1 cellular context compared by ENCODE assay signal in the genomic region with DNA sequence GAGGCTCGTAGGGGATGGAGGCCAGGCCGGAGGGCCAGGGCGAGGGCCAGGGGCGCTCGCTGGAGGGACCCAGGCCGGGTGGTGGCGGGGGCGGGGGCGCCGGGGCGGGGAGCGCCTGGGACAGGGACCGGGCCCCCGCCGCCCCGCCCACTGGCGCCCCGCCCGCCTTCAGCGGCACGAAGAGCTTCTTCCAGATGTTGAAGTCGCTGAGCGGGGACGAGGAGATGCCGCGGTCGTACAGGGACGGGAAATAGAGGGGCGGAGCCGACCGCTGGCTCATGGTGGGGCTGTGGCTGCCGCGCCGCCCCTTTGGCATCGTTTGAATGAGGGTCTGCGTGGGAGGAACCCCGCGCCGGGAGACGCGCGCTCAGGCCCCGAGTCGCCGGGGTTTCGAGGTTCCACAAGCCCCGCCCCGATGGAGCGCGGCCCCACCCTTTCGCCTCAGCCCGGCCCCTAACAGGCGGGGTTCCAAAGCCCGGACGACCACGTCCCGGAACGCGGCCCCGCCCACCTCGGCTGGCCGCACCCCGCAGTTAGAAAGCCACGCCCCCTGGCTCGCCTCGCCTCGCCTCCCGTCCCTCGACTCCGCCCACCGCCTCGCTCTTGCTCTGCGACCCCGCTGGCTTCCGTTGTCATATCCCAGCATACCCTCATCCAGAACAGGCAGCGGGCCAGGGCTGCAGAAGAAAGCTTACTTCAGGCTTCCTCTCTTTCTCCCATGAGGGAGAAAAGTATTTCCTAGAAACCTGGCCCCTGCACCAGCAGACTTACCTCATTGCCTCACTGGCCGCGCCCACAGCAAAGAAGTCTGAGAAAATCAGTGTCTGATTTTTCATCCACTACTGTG.
TF ChIP-seq lines count a peak whose summit lies in the region.

Gene C11orf91 (minus strand): TSS at position 402 of the 847 bp plus-strand sequence. CDS start 86 bp downstream, at position 316.

TF ChIP-seq in K562, 482 proteins besides CTCF, POLR2A, EP300 and RAD21 (continued from another document and continues in another):
- TF ChIP-seq, protein P1, sequence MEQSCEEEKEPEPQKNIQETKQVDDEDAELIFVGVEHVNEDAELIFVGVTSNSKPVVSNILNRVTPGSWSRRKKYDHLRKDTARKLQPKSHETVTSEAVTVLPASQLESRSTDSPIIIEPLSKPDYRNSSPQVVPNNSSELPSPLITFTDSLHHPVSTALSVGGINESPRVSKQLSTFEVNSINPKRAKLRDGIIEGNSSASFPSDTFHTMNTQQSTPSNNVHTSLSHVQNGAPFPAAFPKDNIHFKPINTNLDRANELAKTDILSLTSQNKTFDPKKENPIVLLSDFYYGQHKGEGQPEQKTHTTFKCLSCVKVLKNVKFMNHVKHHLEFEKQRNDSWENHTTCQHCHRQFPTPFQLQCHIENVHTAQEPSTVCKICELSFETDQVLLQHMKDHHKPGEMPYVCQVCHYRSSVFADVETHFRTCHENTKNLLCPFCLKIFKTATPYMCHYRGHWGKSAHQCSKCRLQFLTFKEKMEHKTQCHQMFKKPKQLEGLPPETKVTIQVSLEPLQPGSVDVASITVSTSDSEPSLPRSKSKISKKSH (CRISPR knock-in tag; IDR thresholded peaks at IDR 0.05), result no peak
- TF ChIP-seq FOS (IDR thresholded peaks at IDR 0.05; ENCODE audit: extremely low read depth, insufficient read length), result no peak
- TF ChIP-seq FOXO4 (CRISPR knock-in tag; IDR thresholded peaks at IDR 0.05), result no peak
- no peak for TF ChIP-seq EZH2 (IDR thresholded peaks at IDR 0.05; ENCODE audit: borderline replicate concordance, low read depth, low read length)
- TF ChIP-seq TEAD1 (CRISPR knock-in tag; IDR thresholded peaks at IDR 0.05), result peak in 1 of 2 experiments; percentile 18; a peak in 1 of 4 replicates
- no peak for TF ChIP-seq SAP30 (IDR thresholded peaks at IDR 0.05; ENCODE audit: borderline replicate concordance, insufficient read depth, low read depth, low read length, poor library complexity, severe bottlenecking)
- no peak for TF ChIP-seq ZNF436 (CRISPR knock-in tag; IDR thresholded peaks at IDR 0.05)
- no peak for TF ChIP-seq LARP7 (IDR thresholded peaks at IDR 0.05)
- TF ChIP-seq CTBP1 (IDR thresholded peaks at IDR 0.05; ENCODE audit: borderline replicate concordance), result peak; percentile 40
- TF ChIP-seq DNMT1 (IDR thresholded peaks at IDR 0.05), result no peak
- no peak for TF ChIP-seq NR4A1 (CRISPR knock-in tag; IDR thresholded peaks at IDR 0.05)
- no peak for TF ChIP-seq NR4A1 (tag; IDR thresholded peaks at IDR 0.05)
- no peak for TF ChIP-seq DEAF1 (CRISPR knock-in tag; IDR thresholded peaks at IDR 0.05)
- no peak for TF ChIP-seq ATF1 (CRISPR knock-in tag; IDR thresholded peaks at IDR 0.05)
- peak; percentile 36; the same call in 1 of the 2 replicates for TF ChIP-seq ATF1 (tag; IDR thresholded peaks at IDR 0.05)
- TF ChIP-seq, protein P2, sequence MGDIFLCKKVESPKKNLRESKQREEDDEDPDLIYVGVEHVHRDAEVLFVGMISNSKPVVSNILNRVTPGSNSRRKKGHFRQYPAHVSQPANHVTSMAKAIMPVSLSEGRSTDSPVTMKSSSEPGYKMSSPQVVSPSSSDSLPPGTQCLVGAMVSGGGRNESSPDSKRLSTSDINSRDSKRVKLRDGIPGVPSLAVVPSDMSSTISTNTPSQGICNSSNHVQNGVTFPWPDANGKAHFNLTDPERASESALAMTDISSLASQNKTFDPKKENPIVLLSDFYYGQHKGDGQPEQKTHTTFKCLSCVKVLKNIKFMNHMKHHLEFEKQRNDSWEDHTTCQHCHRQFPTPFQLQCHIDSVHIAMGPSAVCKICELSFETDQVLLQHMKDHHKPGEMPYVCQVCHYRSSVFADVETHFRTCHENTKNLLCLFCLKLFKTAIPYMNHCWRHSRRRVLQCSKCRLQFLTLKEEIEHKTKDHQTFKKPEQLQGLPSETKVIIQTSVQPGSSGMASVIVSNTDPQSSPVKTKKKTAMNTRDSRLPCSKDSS (IDR thresholded peaks at IDR 0.05; ENCODE audit: low read depth, partially characterized antibody), result no peak
- no peak for TF ChIP-seq ZFX (CRISPR knock-in tag; IDR thresholded peaks at IDR 0.05)
- TF ChIP-seq ZNF23 (CRISPR knock-in tag; IDR thresholded peaks at IDR 0.05), result no peak
- TF ChIP-seq HNRNPUL1 (IDR thresholded peaks at IDR 0.05; ENCODE audit: low read length), result no peak
- TF ChIP-seq ZNF707 (CRISPR knock-in tag; conservative IDR thresholded peaks at IDR 0.05), result no peak
- no peak for TF ChIP-seq ZC3H11A (IDR thresholded peaks at IDR 0.05; ENCODE audit: low read depth, low read length)
- no peak for TF ChIP-seq ZNF717 (CRISPR knock-in tag; IDR thresholded peaks at IDR 0.05)
- no peak for TF ChIP-seq ZKSCAN3 (CRISPR knock-in tag; IDR thresholded peaks at IDR 0.05)
- TF ChIP-seq HCFC1 (IDR thresholded peaks at IDR 0.05; ENCODE audit: low read depth, low read length), result no peak
- TF ChIP-seq, protein P3, sequence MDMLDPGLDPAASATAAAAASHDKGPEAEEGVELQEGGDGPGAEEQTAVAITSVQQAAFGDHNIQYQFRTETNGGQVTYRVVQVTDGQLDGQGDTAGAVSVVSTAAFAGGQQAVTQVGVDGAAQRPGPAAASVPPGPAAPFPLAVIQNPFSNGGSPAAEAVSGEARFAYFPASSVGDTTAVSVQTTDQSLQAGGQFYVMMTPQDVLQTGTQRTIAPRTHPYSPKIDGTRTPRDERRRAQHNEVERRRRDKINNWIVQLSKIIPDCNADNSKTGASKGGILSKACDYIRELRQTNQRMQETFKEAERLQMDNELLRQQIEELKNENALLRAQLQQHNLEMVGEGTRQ (CRISPR knock-in tag; IDR thresholded peaks at IDR 0.05), result no peak
- peak; percentile 32; the same call in 1 of the 2 replicates for TF ChIP-seq PHF8 (IDR thresholded peaks at IDR 0.05; ENCODE audit: borderline replicate concordance, low read length)
- TF ChIP-seq THAP12 (CRISPR knock-in tag; IDR thresholded peaks at IDR 0.05), result no peak
- no peak for TF ChIP-seq NCOR1 (IDR thresholded peaks at IDR 0.05)
- no peak for TF ChIP-seq SRSF7 (optimal IDR thresholded peaks at IDR 0.05; ENCODE audit: low read depth, low read length)
- no peak for TF ChIP-seq ETV1 (tag; conservative IDR thresholded peaks at IDR 0.05; ENCODE audit: low read depth)
- no peak for TF ChIP-seq ESRRA (IDR thresholded peaks at IDR 0.05; ENCODE audit: borderline replicate concordance, low read depth)
- TF ChIP-seq MAZ (CRISPR knock-in tag; conservative IDR thresholded peaks at IDR 0.05 in 1 of 2, IDR thresholded peaks at IDR 0.05 in 1 of 2), result peak; percentile 69 to 77
- TF ChIP-seq, protein P4, sequence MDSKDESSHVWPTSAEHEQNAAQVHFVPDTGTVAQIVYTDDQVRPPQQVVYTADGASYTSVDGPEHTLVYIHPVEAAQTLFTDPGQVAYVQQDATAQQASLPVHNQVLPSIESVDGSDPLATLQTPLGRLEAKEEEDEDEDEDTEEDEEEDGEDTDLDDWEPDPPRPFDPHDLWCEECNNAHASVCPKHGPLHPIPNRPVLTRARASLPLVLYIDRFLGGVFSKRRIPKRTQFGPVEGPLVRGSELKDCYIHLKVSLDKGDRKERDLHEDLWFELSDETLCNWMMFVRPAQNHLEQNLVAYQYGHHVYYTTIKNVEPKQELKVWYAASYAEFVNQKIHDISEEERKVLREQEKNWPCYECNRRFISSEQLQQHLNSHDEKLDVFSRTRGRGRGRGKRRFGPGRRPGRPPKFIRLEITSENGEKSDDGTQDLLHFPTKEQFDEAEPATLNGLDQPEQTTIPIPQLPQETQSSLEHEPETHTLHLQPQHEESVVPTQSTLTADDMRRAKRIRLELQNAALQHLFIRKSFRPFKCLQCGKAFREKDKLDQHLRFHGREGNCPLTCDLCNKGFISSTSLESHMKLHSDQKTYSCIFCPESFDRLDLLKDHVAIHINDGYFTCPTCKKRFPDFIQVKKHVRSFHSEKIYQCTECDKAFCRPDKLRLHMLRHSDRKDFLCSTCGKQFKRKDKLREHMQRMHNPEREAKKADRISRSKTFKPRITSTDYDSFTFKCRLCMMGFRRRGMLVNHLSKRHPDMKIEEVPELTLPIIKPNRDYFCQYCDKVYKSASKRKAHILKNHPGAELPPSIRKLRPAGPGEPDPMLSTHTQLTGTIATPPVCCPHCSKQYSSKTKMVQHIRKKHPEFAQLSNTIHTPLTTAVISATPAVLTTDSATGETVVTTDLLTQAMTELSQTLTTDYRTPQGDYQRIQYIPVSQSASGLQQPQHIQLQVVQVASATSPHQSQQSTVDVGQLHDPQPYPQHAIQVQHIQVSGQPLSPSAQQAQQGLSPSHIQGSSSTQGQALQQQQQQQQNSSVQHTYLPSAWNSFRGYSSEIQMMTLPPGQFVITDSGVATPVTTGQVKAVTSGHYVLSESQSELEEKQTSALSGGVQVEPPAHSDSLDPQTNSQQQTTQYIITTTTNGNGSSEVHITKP (IDR thresholded peaks at IDR 0.05; ENCODE audit: partially characterized antibody), result no peak
- TF ChIP-seq, protein P5, sequence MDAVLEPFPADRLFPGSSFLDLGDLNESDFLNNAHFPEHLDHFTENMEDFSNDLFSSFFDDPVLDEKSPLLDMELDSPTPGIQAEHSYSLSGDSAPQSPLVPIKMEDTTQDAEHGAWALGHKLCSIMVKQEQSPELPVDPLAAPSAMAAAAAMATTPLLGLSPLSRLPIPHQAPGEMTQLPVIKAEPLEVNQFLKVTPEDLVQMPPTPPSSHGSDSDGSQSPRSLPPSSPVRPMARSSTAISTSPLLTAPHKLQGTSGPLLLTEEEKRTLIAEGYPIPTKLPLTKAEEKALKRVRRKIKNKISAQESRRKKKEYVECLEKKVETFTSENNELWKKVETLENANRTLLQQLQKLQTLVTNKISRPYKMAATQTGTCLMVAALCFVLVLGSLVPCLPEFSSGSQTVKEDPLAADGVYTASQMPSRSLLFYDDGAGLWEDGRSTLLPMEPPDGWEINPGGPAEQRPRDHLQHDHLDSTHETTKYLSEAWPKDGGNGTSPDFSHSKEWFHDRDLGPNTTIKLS (IDR thresholded peaks at IDR 0.05; ENCODE audit: borderline replicate concordance, low read depth), result no peak
- TF ChIP-seq STAT5B (CRISPR knock-in tag; IDR thresholded peaks at IDR 0.05), result no peak
- TF ChIP-seq TCF7 (IDR thresholded peaks at IDR 0.05; ENCODE audit: borderline replicate concordance), result no peak
- no peak for TF ChIP-seq ETS1 (conservative IDR thresholded peaks at IDR 0.05; ENCODE audit: control insufficient read depth, low read depth, low read length)
- no peak for TF ChIP-seq GATA2 (CRISPR knock-in tag; IDR thresholded peaks at IDR 0.05)
- TF ChIP-seq ZBTB7A (IDR thresholded peaks at IDR 0.05; ENCODE audit: borderline replicate concordance, control insufficient read depth, low read depth, low read length), result no peak; the same call in 1 of the 2 replicates
- TF ChIP-seq SUPT5H (IDR thresholded peaks at IDR 0.05), result peak; percentile 30; the same call in 1 of the 2 replicates
- no peak for TF ChIP-seq CC2D1A (IDR thresholded peaks at IDR 0.05)
- no peak for TF ChIP-seq XRCC3 (IDR thresholded peaks at IDR 0.05)
- no peak for TF ChIP-seq RBM22 (IDR thresholded peaks at IDR 0.05; ENCODE audit: low read depth, low read length, poor library complexity, severe bottlenecking)
- no peak for TF ChIP-seq CBX5 (IDR thresholded peaks at IDR 0.05; ENCODE audit: borderline replicate concordance, low read depth)
- no peak for TF ChIP-seq MBD2 (IDR thresholded peaks at IDR 0.05; ENCODE audit: borderline replicate concordance, low read depth)
- no peak for TF ChIP-seq BCL6 (CRISPR knock-in tag; IDR thresholded peaks at IDR 0.05)
- 0 out of 2 replicates have a peak, but pooled peaks have one; percentile 63 for TF ChIP-seq RBM34 (IDR thresholded peaks at IDR 0.05; ENCODE audit: borderline replicate concordance, insufficient read depth, low read length)
- TF ChIP-seq HDAC1 (IDR thresholded peaks at IDR 0.05), result 0 out of 4 replicates have a peak, but pooled peaks of 1 of the 2 experiments have one; percentile 27
- no peak for TF ChIP-seq HEY1 (CRISPR knock-in tag; IDR thresholded peaks at IDR 0.05; ENCODE audit: borderline replicate concordance)
- no peak for TF ChIP-seq ZNF696 (CRISPR knock-in tag; conservative IDR thresholded peaks at IDR 0.05)
